ENCODE assay signal across 22 cellular contexts in the genomic region with DNA sequence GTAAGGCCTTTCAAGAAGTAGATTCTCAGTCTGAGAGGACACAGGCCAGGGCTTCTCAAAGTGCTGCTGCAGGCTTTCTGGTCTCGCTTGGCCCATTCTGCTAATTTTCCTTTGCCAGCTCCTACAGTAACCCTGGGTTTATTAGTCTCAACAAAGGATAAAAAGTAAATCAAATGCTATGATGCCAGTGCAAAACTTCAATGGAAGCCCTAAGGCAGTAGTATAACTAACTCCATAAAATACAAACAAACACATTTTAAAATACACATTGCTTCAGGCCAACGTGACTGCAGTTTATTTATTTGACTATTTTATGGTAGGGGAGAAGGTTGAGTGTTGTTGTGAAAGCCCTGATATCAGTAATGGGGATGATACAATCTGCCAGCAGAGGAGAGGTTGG.
DNase-seq lines count a peak whose midpoint lies in the region; ATAC-seq, FAIRE-seq and TF ChIP-seq lines count a peak whose summit lies in the region.
"Had no signal": no experiment of that assay in that cellular context is flagged by ENCODE, and none has a peak within 500 bp of the region (broad histone marks: within the 10 kb centered on the region; RNA-seq: fewer than 3 reads in every experiment).

No MANE protein-coding gene starts in this region.

- H3K9me3 ChIP-seq in neutrophil, result no peaks in the 10 kb centered on the region
- H3K9me3 ChIP-seq: A549; BLaER1 treated with 17β-estradiol and CSF1 and Interleukin-3, amounts not matched to agents 10 nM and 100 nM had no signal

- H3K4me1 Mint-ChIP-seq in activated naive CD4-positive, alpha-beta T cell treated with anti-CD3 and anti-CD28 coated beads for 36 hours (ENCODE audit: low read depth), result peaks cover 11% of the 10 kb centered on the region
- peaks cover 5% of the 10 kb centered on the region for H3K4me1 Mint-ChIP-seq in activated naive CD8-positive, alpha-beta T cell (ENCODE audit: low read depth)
- H3K4me1 Mint-ChIP-seq in activated CD4-positive, alpha-beta T cell treated with anti-CD3 and anti-CD28 coated beads for 36 hours, result peaks cover 13% of the 10 kb centered on the region
- H3K4me1 Mint-ChIP-seq: CD8-positive, alpha-beta memory T cell had no signal

- intact Hi-C loops in activated naive CD4-positive, alpha-beta T cell treated with anti-CD3 and anti-CD28 coated beads for 36 hours (cut with micrococcal nuclease), result no loop called here
- intact Hi-C loops in activated CD4-positive, alpha-beta T cell treated with anti-CD3 and anti-CD28 coated beads for 36 hours (cut with DNase I, micrococcal nuclease), result no loop called here

- H3K36me3 Mint-ChIP-seq in activated naive CD4-positive, alpha-beta T cell treated with anti-CD3 and anti-CD28 coated beads, Interleukin-2, amount 50 U/mL, for 72 hours, result peaks cover 0 to 36% of the 10 kb centered on the region in 2 donors
- H3K36me3 Mint-ChIP-seq in activated naive CD4-positive, alpha-beta T cell treated with anti-CD3 and anti-CD28 coated beads for 36 hours (ENCODE audit: low read depth), result peaks cover 24% of the 10 kb centered on the region
- H3K36me3 Mint-ChIP-seq in activated naive CD8-positive, alpha-beta T cell, result peaks cover 4% of the 10 kb centered on the region
- peaks cover 46% of the 10 kb centered on the region for H3K36me3 Mint-ChIP-seq in activated CD4-positive, alpha-beta T cell treated with anti-CD3 and anti-CD28 coated beads for 36 hours (ENCODE audit: low read depth)

- no peak for TF ChIP-seq CTCF in neutrophil (IDR thresholded peaks at IDR 0.05)

- H3K27ac Mint-ChIP-seq in activated naive CD4-positive, alpha-beta T cell treated with anti-CD3 and anti-CD28 coated beads, Interleukin-2, amount 50 U/mL, for 72 hours, result peak overlapping the region; percentile 31 to 39
- no peak overlapping the region for H3K27ac Mint-ChIP-seq in activated naive CD4-positive, alpha-beta T cell treated with anti-CD3 and anti-CD28 coated beads for 36 hours
- peak overlapping the region; percentile 52 for H3K27ac Mint-ChIP-seq in activated naive CD8-positive, alpha-beta T cell
- H3K27ac Mint-ChIP-seq in activated CD4-positive, alpha-beta T cell treated with anti-CD3 and anti-CD28 coated beads for 36 hours, result no peak overlapping the region

- H3K9me3 Mint-ChIP-seq in activated naive CD4-positive, alpha-beta T cell treated with anti-CD3 and anti-CD28 coated beads, Interleukin-2, amount 50 U/mL, for 72 hours, result no peaks in the 10 kb centered on the region
- no peaks in the 10 kb centered on the region for H3K9me3 Mint-ChIP-seq in activated naive CD4-positive, alpha-beta T cell treated with anti-CD3 and anti-CD28 coated beads for 36 hours
- H3K9me3 Mint-ChIP-seq in activated naive CD8-positive, alpha-beta T cell (ENCODE audit: low read depth), result no peaks in the 10 kb centered on the region
- H3K9me3 Mint-ChIP-seq in activated CD4-positive, alpha-beta T cell treated with anti-CD3 and anti-CD28 coated beads for 36 hours (ENCODE audit: low read depth), result no peaks in the 10 kb centered on the region
- H3K9me3 Mint-ChIP-seq: CD8-positive, alpha-beta memory T cell had no signal

- no peak for DNase-seq in activated naive CD4-positive, alpha-beta T cell treated with anti-CD3 and anti-CD28 coated beads, Interleukin-2, amount 50 U/mL, for 72 hours (ENCODE audit: low spot score in 2 of 2)
- DNase-seq in activated naive CD4-positive, alpha-beta T cell treated with anti-CD3 and anti-CD28 coated beads for 36 hours, result no peak
- DNase-seq in GM12892 (ENCODE audit: insufficient read length), result no peak
- no peak for DNase-seq in stimulated activated CD4-positive, alpha-beta T cell treated with anti-CD3 and anti-CD28 coated beads, Interleukin-2, amount 100 ng/mL, for 48 hours
- no peak for DNase-seq in frontal cortex (ENCODE audit: low spot score in 2 of 2)
- DNase-seq in activated CD4-positive, alpha-beta T cell treated with anti-CD3 and anti-CD28 coated beads for 36 hours, result no peak
- DNase-seq: CD8-positive, alpha-beta memory T cell; GOT3; KBM-7; MV-4-11; NCI-H187; NCI-H2107; NCI-H510A; NCI-H748 treated with DMSO at 0.1 percent for 48 hours; NK-92 treated with Interleukin-12 subunit alpha and Interleukin-12 subunit beta, amount 100 ng/mL, for 24 hours; SHP77 treated with DMSO at 0.1 percent for 48 hours had no signal

- TF ChIP-seq POLR2A in GM12892 (IDR thresholded peaks at IDR 0.05; ENCODE audit: low read depth, low read length), result peak; percentile 35; the same call in 1 of the 2 replicates

- H3K27me3 ChIP-seq in neutrophil, result no peaks in the 10 kb centered on the region
- H3K27me3 ChIP-seq: BLaER1 treated with 17β-estradiol and CSF1 and Interleukin-3, amounts not matched to agents 10 nM and 100 nM had no signal

- FAIRE-seq in GM12892 (lab: Jason Lieb, UNC) (no peak), frontal cortex (lab: Jason Lieb, UNC) (no peak)
- FAIRE-seq: A549, GM12891, GM18507 had no signal

- H3K4me1 ChIP-seq in neutrophil (ENCODE audit: control insufficient read depth in 1 of 2, insufficient read depth in 1 of 2, low read depth in 1 of 2, low read length in 1 of 2), result no peaks in the 10 kb centered on the region
- H3K4me1 ChIP-seq: A549 had no signal

- H3K27ac ChIP-seq in neutrophil, result peak overlapping the region; percentile 35
- H3K27ac ChIP-seq: A549; BLaER1 treated with 17β-estradiol and CSF1 and Interleukin-3, amounts not matched to agents 10 nM and 100 nM had no signal

- POLR2A ChIA-PET in activated CD4-positive, alpha-beta T cell treated with anti-CD3 and anti-CD28 coated beads for 36 hours (lab: Charles Lee), result no interaction called here

- CTCF ChIA-PET in activated naive CD4-positive, alpha-beta T cell treated with anti-CD3 and anti-CD28 coated beads for 36 hours (lab: Charles Lee), result no interaction called here
- CTCF ChIA-PET in activated CD4-positive, alpha-beta T cell treated with anti-CD3 and anti-CD28 coated beads for 36 hours (lab: Charles Lee), result no interaction called here

- H3K27me3 Mint-ChIP-seq in activated naive CD4-positive, alpha-beta T cell treated with anti-CD3 and anti-CD28 coated beads for 36 hours (ENCODE audit: low read depth), result no peaks in the 10 kb centered on the region
- H3K27me3 Mint-ChIP-seq in activated naive CD8-positive, alpha-beta T cell, result no peaks in the 10 kb centered on the region
- no peaks in the 10 kb centered on the region for H3K27me3 Mint-ChIP-seq in activated CD4-positive, alpha-beta T cell treated with anti-CD3 and anti-CD28 coated beads for 36 hours
- H3K27me3 Mint-ChIP-seq: CD8-positive, alpha-beta memory T cell had no signal

- ATAC-seq in activated naive CD4-positive, alpha-beta T cell treated with anti-CD3 and anti-CD28 coated beads, Interleukin-2, amount 50 U/mL, for 72 hours, result no peak
- ATAC-seq in activated CD4-positive, alpha-beta T cell treated with anti-CD3 and anti-CD28 coated beads for 36 hours, result no peak
- ATAC-seq: A549 had no signal

- H3K4me3 ChIP-seq in neutrophil (ENCODE audit: low read depth in 1 of 2, low read length in 1 of 2), result no peak overlapping the region
- H3K4me3 ChIP-seq: A549; BLaER1 treated with 17β-estradiol and CSF1 and Interleukin-3, amounts not matched to agents 10 nM and 100 nM had no signal

- no peak overlapping the region for H3K4me3 Mint-ChIP-seq in activated naive CD4-positive, alpha-beta T cell treated with anti-CD3 and anti-CD28 coated beads for 36 hours
- H3K4me3 Mint-ChIP-seq in activated naive CD8-positive, alpha-beta T cell, result no peak overlapping the region
- no peak overlapping the region for H3K4me3 Mint-ChIP-seq in activated CD4-positive, alpha-beta T cell treated with anti-CD3 and anti-CD28 coated beads for 36 hours
- H3K4me3 Mint-ChIP-seq: CD8-positive, alpha-beta memory T cell had no signal

- peaks cover 100% of the 10 kb centered on the region for H3K36me3 ChIP-seq in neutrophil

Comparison
In these comparisons a context has a peak if more than half of its experiments do, and no peak if none do; other contexts are left out.
1. H3K27ac Mint-ChIP-seq: peak in activated naive CD4-positive, alpha-beta T cell treated with anti-CD3 and anti-CD28 coated beads, Interleukin-2, amount 50 U/mL, for 72 hours (2 of 2) and activated naive CD8-positive, alpha-beta T cell (single experiment); none in activated naive CD4-positive, alpha-beta T cell treated with anti-CD3 and anti-CD28 coated beads for 36 hours (single experiment) and activated CD4-positive, alpha-beta T cell treated with anti-CD3 and anti-CD28 coated beads for 36 hours (single experiment).